ENCODE assay signal across 8 cellular contexts in genomic region chr3:14508966-14509795, GRCh38. TPM values are rescaled to one million over a fixed set of nuclear protein-coding genes. Genes with fewer than 3 reads are reported as not detected.
A peak's percentile ranks its signal among the peaks of the same experiment; 100 is the strongest.
DNase-seq lines count a peak whose midpoint lies in the region; ATAC-seq and TF ChIP-seq lines count a peak whose summit lies in the region.

No MANE protein-coding gene starts in this region.

- H3K27me3 ChIP-seq in dorsolateral prefrontal cortex: no peaks in the 10 kb centered on the region

- intact Hi-C loops in dorsolateral prefrontal cortex (cut with DNase I): loop anchor here in 1 of 2 donors (1.0 to 5.0 kb wide), 2 partner anchors 39 to 413 kb away; no protein-coding TSS in a partner anchor

- H3K27ac ChIP-seq in dorsolateral prefrontal cortex: peak overlapping the region in 2 of 59 donors; percentile 23 to 48

- no peak for ATAC-seq in HG03520 (IDR thresholded peaks at IDR 0.05; ENCODE audit: unreplicated experiment)

- peak; percentile 89 for TF ChIP-seq CTCF in AG09309 (IDR thresholded peaks at IDR 0.05; ENCODE audit: control insufficient read depth, insufficient read depth, low read depth, low read length, missing control alignments)
- peak; percentile 79 to 100 (median 94) for TF ChIP-seq CTCF in dorsolateral prefrontal cortex (IDR thresholded peaks at IDR 0.05 in 54 of 56, conservative IDR thresholded peaks at IDR 0.05 in 2 of 56; ENCODE audit: low read depth in 1 of 56, partially characterized antibody in 56 of 56)

- DNase-seq in AG09309 (ENCODE audit: low read depth) (no peak), GM19238 (ENCODE audit: insufficient read length, low spot score) (peak; percentile 77), NCI-H2029 (lab: John Stamatoyannopoulos, UW) (peak; percentile 28), dorsolateral prefrontal cortex (peak in 9 of 10 donors; percentile 44 to 67 (median 63)), lung microvascular endothelial cell (ENCODE audit: low read depth in 2 of 2) (peak; percentile 38 to 56)
- DNase-seq in activated CD4-positive, alpha-beta T cell treated with anti-CD3 and anti-CD28 coated beads, Interleukin-2, amount 50 U/mL, for 24 hours (ENCODE audit: low read depth in 1 of 2, low spot score in 1 of 2): peak; percentile 64 to 67
- DNase-seq in stimulated activated CD8-positive, alpha-beta memory T cell treated with anti-CD3 and anti-CD28 coated beads, Interleukin-2, amount 100 ng/mL, for 1 hour (ENCODE audit: low read depth in 2 of 2): peak; percentile 37 to 50

- H3K4me3 ChIP-seq in AG09309 (ENCODE audit: control insufficient read depth, low read depth, low read length) (no peak overlapping the region), dorsolateral prefrontal cortex (peak overlapping the region in 14 of 59 donors; percentile 12 to 39 (median 24))

RNA-seq across cellular contexts. Expression of gene GRIP2, which starts 31.0 kb away (rescaled TPM):
- 10 to 100 TPM in 110 of 120 experiments, 1 to 10 TPM in 10; 3.2 to 29.0 (median 17.6) TPM for total RNA-seq in dorsolateral prefrontal cortex
- not detected in 2 replicates for total RNA-seq in lung microvascular endothelial cell
